Comparison of ENCODE assay signal across 18 cellular contexts in genomic region chr6:69584536-69584912, GRCh38.
DNase-seq lines count a peak whose midpoint lies in the region; ATAC-seq, FAIRE-seq and TF ChIP-seq lines count a peak whose summit lies in the region.
"Had no signal": no experiment of that assay in that cellular context is flagged by ENCODE, and none has a peak within 500 bp of the region (broad histone marks: within the 10 kb centered on the region; RNA-seq: fewer than 3 reads in every experiment).

No MANE protein-coding gene starts in this region.

- POLR2A ChIA-PET in GM12878 (lab: Charles Lee): no interaction called here

- H3K9ac ChIP-seq in GM12878 (ENCODE audit: control insufficient read depth, insufficient read depth, low read length): no peak overlapping the region

- no peak overlapping the region for H3K4me2 ChIP-seq in GM12878 (ENCODE audit: control insufficient read depth, insufficient read depth)

- H3K4me3 Mint-ChIP-seq in activated naive CD4-positive, alpha-beta T cell treated with anti-CD3 and anti-CD28 coated beads, Interleukin-2, amount 10 ng/mL, durations not matched to agents 7 days and 5 days: no peak overlapping the region
- H3K4me3 Mint-ChIP-seq in stimulated activated naive CD8-positive, alpha-beta T cell treated with anti-CD3 and anti-CD28 coated beads, Interleukin-15, amount 100 ng/mL, for 72 hours: no peak overlapping the region
- H3K4me3 Mint-ChIP-seq: CD8-positive, alpha-beta memory T cell had no signal

- CTCF ChIA-PET in GM12878 (lab: Yijun Ruan, JAX): interaction anchor here (0.5 kb wide), 1 partner anchor 320 kb away, joined by 4 read pairs; no protein-coding TSS in a partner anchor
- CTCF ChIA-PET in activated naive CD4-positive, alpha-beta T cell treated with anti-CD3 and anti-CD28 coated beads, Interleukin-2, amount 10 ng/mL, durations not matched to agents 7 days and 5 days (lab: Charles Lee): no interaction called here

- 22 to 32% methylated on average over 2 of the region's 2 CpGs for WGBS in heart right ventricle, 2 donors
- 0% methylated on average over 2 of the region's 2 CpGs for WGBS in GM12878 (ENCODE audit: insufficient coverage, insufficient replicate concordance, low lambda C conversion rate, missing lambda C conversion rate)
- WGBS in mesodermal cell (ENCODE audit: insufficient coverage in 2 of 2), 2 experiments: 87% methylated on average over 2 of the region's 2 CpGs; no CpG with 5 or more reads in 1 of the 2 experiments

- H3K36me3 Mint-ChIP-seq in activated naive CD4-positive, alpha-beta T cell treated with anti-CD3 and anti-CD28 coated beads, Interleukin-2, amount 10 ng/mL, durations not matched to agents 7 days and 5 days: no peaks in the 10 kb centered on the region
- H3K36me3 Mint-ChIP-seq: CD8-positive, alpha-beta memory T cell had no signal

- in situ Hi-C loops in GM12878 (cut with MboI): no loop called here

- no peaks in the 10 kb centered on the region for H3K9me3 Mint-ChIP-seq in activated naive CD4-positive, alpha-beta T cell treated with anti-CD3 and anti-CD28 coated beads, Interleukin-2, amount 10 ng/mL, durations not matched to agents 7 days and 5 days
- H3K9me3 Mint-ChIP-seq in stimulated activated naive CD8-positive, alpha-beta T cell treated with anti-CD3 and anti-CD28 coated beads, Interleukin-15, amount 100 ng/mL, for 72 hours: no peaks in the 10 kb centered on the region

- TF ChIP-seq POLR2A in GM12878 (IDR thresholded peaks at IDR 0.05; ENCODE audit: low read depth, low read length): no peak

- peaks cover 14% of the 10 kb centered on the region for H3K4me1 Mint-ChIP-seq in activated naive CD4-positive, alpha-beta T cell treated with anti-CD3 and anti-CD28 coated beads, Interleukin-2, amount 10 ng/mL, durations not matched to agents 7 days and 5 days
- H3K4me1 Mint-ChIP-seq in stimulated activated naive CD8-positive, alpha-beta T cell treated with anti-CD3 and anti-CD28 coated beads, Interleukin-15, amount 100 ng/mL, for 72 hours: peaks cover 33% of the 10 kb centered on the region

- no peak for DNase-seq in heart right ventricle
- no peak for DNase-seq in Right ventricle myocardium superior
- DNase-seq in GM12878 (ENCODE audit: low read depth, low spot score): no peak
- no peak for DNase-seq in UCSD-AML1 (lab: John Stamatoyannopoulos, UW; ENCODE audit: unreplicated experiment)
- no peak for DNase-seq in activated naive CD4-positive, alpha-beta T cell treated with anti-CD3 and anti-CD28 coated beads, Interleukin-2, amount 10 ng/mL, durations not matched to agents 7 days and 5 days
- no peak for DNase-seq in SKM-1 (lab: John Stamatoyannopoulos, UW; ENCODE audit: unreplicated experiment)
- DNase-seq in stimulated activated naive CD8-positive, alpha-beta T cell treated with anti-CD3 and anti-CD28 coated beads, Interleukin-15, amount 100 ng/mL, for 72 hours: no peak
- DNase-seq: activated effector memory CD4-positive, alpha-beta T cell treated with anti-CD3 and anti-CD28 coated beads, Interleukin-2, amount 50 U/mL, for 16 hours; CD8-positive, alpha-beta memory T cell; left colon; NCI-H2029 treated with DMSO at 0.1 percent for 48 hours; stomach; T-helper 9 cell had no signal

- peaks cover 8% of the 10 kb centered on the region for H3K27me3 Mint-ChIP-seq in activated naive CD4-positive, alpha-beta T cell treated with anti-CD3 and anti-CD28 coated beads, Interleukin-2, amount 10 ng/mL, durations not matched to agents 7 days and 5 days
- H3K27me3 Mint-ChIP-seq in stimulated activated naive CD8-positive, alpha-beta T cell treated with anti-CD3 and anti-CD28 coated beads, Interleukin-15, amount 100 ng/mL, for 72 hours: peaks cover 37% of the 10 kb centered on the region

- no peaks in the 10 kb centered on the region for H3K79me2 ChIP-seq in GM12878 (ENCODE audit: control insufficient read depth, insufficient read depth, low read length)

- intact Hi-C loops in heart right ventricle (cut with DNase I): no loop called here
- intact Hi-C loops in Right ventricle myocardium superior (cut with DNase I): no loop called here
- intact Hi-C loops in GM12878 (cut with micrococcal nuclease; ENCODE audit: unreplicated experiment): no loop called here

- H3K27ac Mint-ChIP-seq in activated naive CD4-positive, alpha-beta T cell treated with anti-CD3 and anti-CD28 coated beads, Interleukin-2, amount 10 ng/mL, durations not matched to agents 7 days and 5 days: no peak overlapping the region
- H3K27ac Mint-ChIP-seq in stimulated activated naive CD8-positive, alpha-beta T cell treated with anti-CD3 and anti-CD28 coated beads, Interleukin-15, amount 100 ng/mL, for 72 hours: no peak overlapping the region
- H3K27ac Mint-ChIP-seq: CD8-positive, alpha-beta memory T cell had no signal

- no peaks in the 10 kb centered on the region for H3K9me3 ChIP-seq in heart right ventricle
- H3K9me3 ChIP-seq in GM12878 (replicated peaks; ENCODE audit: control insufficient read depth, insufficient read depth, low read length): no peaks in the 10 kb centered on the region
- H3K9me3 ChIP-seq in mesodermal cell (ENCODE audit: control insufficient read depth, low read length): no peaks in the 10 kb centered on the region
- H3K9me3 ChIP-seq: prostate gland, stomach had no signal

- FAIRE-seq in GM12878 (lab: Jason Lieb, UNC): peak; percentile 35
- FAIRE-seq: A204.1, HepG2 had no signal

- no peaks in the 10 kb centered on the region for H3K27me3 ChIP-seq in heart right ventricle
- H3K27me3 ChIP-seq in GM12878 (replicated peaks in 1 of 2; ENCODE audit: control insufficient read depth in 2 of 2, insufficient read depth in 2 of 2, low read length in 1 of 2): no peaks in the 10 kb centered on the region
- H3K27me3 ChIP-seq: stomach had no signal

- no peak for TF ChIP-seq EP300 in GM12878 (IDR thresholded peaks at IDR 0.05; ENCODE audit: borderline replicate concordance in 1 of 2, control insufficient read depth in 1 of 2, low read depth in 2 of 2, low read length in 2 of 2)

- H3K4me1 ChIP-seq in heart right ventricle: peaks cover 0 to 13% (median 7%) of the 10 kb centered on the region in 9 donors
- H3K4me1 ChIP-seq in GM12878 (ENCODE audit: control insufficient read depth, insufficient read depth, low read length): peaks cover 15% of the 10 kb centered on the region
- H3K4me1 ChIP-seq in mesodermal cell (ENCODE audit: control insufficient read depth, insufficient read depth, low read length, poor library complexity, severe bottlenecking): peaks cover 7% of the 10 kb centered on the region
- H3K4me1 ChIP-seq: prostate gland had no signal

- H3K4me3 ChIP-seq in heart right ventricle (no peak overlapping the region), GM12878 (no peak overlapping the region), mesodermal cell (ENCODE audit: extremely low read depth, insufficient read depth, low read length, poor library complexity, severe bottlenecking) (no peak overlapping the region)
- H3K4me3 ChIP-seq: prostate gland, stomach had no signal

- no peak for TF ChIP-seq CTCF in heart right ventricle (IDR thresholded peaks at IDR 0.05)
- TF ChIP-seq CTCF in GM12878 (IDR thresholded peaks at IDR 0.05 in 2 of 3, conservative IDR thresholded peaks at IDR 0.05 in 1 of 3; ENCODE audit: control insufficient read depth in 2 of 3, extremely low read depth in 1 of 3, insufficient read depth in 1 of 3, low read depth in 3 of 3, low read length in 3 of 3): no peak

- ATAC-seq in heart right ventricle (no peak), Right ventricle myocardium superior (ENCODE audit: poor library complexity) (no peak), GM12878 (peak; percentile 15; the same call in 1 of the 3 replicates)
- ATAC-seq in stimulated activated naive CD8-positive, alpha-beta T cell treated with anti-CD3 and anti-CD28 coated beads, Interleukin-15, amount 100 ng/mL, for 72 hours: no peak
- ATAC-seq: HCT116, HepG2, left colon had no signal

- H3K36me3 ChIP-seq in heart right ventricle (no peaks in the 10 kb centered on the region), GM12878 (ENCODE audit: control insufficient read depth in 2 of 2, insufficient read depth in 2 of 2, low read length in 1 of 2) (no peaks in the 10 kb centered on the region), mesodermal cell (ENCODE audit: control insufficient read depth, insufficient read depth, low read length) (no peaks in the 10 kb centered on the region)
- H3K36me3 ChIP-seq: prostate gland, stomach had no signal

- no peak overlapping the region for H2AFZ ChIP-seq in GM12878 (ENCODE audit: control insufficient read depth, low read depth, low read length)

- H4K20me1 ChIP-seq in GM12878 (ENCODE audit: control insufficient read depth, insufficient read depth): no peaks in the 10 kb centered on the region

- RAD21 ChIA-PET in GM12878 (lab: Charles Lee; ENCODE audit: unreplicated experiment): no interaction called here

- TF ChIP-seq RAD21 in GM12878 (IDR thresholded peaks at IDR 0.05; ENCODE audit: insufficient read depth, low read depth, low read length): no peak

- BruUV-seq in GM12878 (replicated peaks; lab: Mats Ljungman, UMichigan): no TSS peak

- SMC1A ChIA-PET in GM12878 (lab: Charles Lee; ENCODE audit: uncharacterized antibody, unreplicated experiment): interaction anchor here (0.9 to 1.4 kb wide), 2 partner anchors 26 to 231 kb away, joined by 3 read pairs; no protein-coding TSS in a partner anchor

- H3K27ac ChIP-seq in heart right ventricle (peak overlapping the region in 6 of 10 donors; percentile 9 to 47 (median 38)), GM12878 (ENCODE audit: control insufficient read depth, insufficient read depth) (no peak overlapping the region), mesodermal cell (ENCODE audit: low read depth, low read length, severe bottlenecking) (peak overlapping the region; percentile 96)
- H3K27ac ChIP-seq: prostate gland, stomach had no signal

TF ChIP-seq in GM12878, 131 proteins besides CTCF, POLR2A, EP300 and RAD21 (continues in another document):
- no peak for TF ChIP-seq ESRRA (IDR thresholded peaks at IDR 0.05; ENCODE audit: low read length)
- TF ChIP-seq TCF12 (IDR thresholded peaks at IDR 0.05; ENCODE audit: low read depth, low read length): no peak
- TF ChIP-seq SREBF1 (IDR thresholded peaks at IDR 0.05; ENCODE audit: low read length): no peak
- TF ChIP-seq NRF1 (conservative IDR thresholded peaks at IDR 0.05; ENCODE audit: low read depth, low read length): no peak
- TF ChIP-seq STAT3 (IDR thresholded peaks at IDR 0.05; ENCODE audit: low read depth, low read length): no peak
- no peak for TF ChIP-seq PAX5 (IDR thresholded peaks at IDR 0.05; ENCODE audit: borderline replicate concordance, low read depth, low read length)
- no peak for TF ChIP-seq NR2C1 (IDR thresholded peaks at IDR 0.05)
